Comparison of ENCODE assay signal across 1 cellular context in the genomic region with DNA sequence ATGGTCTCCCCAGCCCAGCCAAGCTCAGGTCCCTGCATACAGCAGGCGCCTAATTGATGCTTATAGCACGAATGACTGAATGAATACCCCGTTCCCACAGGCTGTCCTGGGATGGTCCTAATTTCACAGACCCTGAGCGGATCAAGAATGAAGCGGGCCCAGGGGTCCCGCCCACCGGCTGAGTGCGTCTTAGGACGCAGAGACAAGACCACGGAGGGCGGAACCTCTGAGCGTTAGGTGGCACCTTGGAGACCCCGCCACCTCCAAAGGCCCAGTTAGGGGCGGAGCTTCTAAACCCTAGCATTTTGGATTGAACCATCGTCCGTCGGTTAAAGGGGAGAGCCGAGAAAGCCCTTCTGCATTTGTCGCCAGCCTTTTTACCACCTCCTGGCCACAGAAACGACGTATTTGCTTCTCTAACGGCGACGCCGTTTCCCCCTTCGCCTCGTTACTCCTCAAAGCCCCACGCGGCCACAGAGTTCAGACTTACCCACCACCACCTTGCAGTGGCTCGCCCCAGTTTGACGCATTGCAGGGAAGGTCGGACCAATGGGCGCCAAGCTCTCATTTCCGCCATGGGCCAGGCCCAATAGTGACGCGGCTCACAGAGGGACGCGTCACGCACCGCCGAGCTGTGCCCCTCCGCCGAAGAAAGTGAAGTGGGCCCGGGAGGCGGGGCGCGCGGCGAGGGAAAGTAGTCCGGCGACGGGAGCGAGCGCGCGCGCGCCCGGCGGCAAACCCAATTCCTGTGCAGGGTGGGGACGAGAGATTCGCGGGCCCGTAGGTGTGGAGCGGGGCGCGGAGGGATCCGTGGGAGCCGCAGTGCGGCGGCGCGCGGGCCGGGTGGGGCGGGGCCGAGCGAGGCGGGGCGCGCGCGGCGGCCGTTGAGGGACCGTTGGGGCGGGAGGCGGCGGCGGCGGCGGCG.
TF ChIP-seq lines count a peak whose summit lies in the region.

No MANE protein-coding gene starts in this region.

TF ChIP-seq in GM12878, 131 proteins besides CTCF, POLR2A, EP300 and RAD21 (continued from another document):
- peak; percentile 52 for TF ChIP-seq MTA2 (IDR thresholded peaks at IDR 0.05; ENCODE audit: low read depth)
- TF ChIP-seq SMC3 (IDR thresholded peaks at IDR 0.05; ENCODE audit: borderline replicate concordance, low read length): no peak
- TF ChIP-seq FOS (IDR thresholded peaks at IDR 0.05; ENCODE audit: borderline replicate concordance, extremely low read depth, insufficient read length): peak; percentile 20
- peak; percentile 90 for TF ChIP-seq ZNF24 (IDR thresholded peaks at IDR 0.05)
- TF ChIP-seq, protein P1, sequence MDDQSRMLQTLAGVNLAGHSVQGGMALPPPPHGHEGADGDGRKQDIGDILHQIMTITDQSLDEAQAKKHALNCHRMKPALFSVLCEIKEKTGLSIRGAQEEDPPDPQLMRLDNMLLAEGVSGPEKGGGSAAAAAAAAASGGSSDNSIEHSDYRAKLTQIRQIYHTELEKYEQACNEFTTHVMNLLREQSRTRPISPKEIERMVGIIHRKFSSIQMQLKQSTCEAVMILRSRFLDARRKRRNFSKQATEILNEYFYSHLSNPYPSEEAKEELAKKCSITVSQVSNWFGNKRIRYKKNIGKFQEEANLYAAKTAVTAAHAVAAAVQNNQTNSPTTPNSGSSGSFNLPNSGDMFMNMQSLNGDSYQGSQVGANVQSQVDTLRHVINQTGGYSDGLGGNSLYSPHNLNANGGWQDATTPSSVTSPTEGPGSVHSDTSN (IDR thresholded peaks at IDR 0.05; ENCODE audit: insufficient replicate concordance, low read depth, low read length): peak; percentile 81
- TF ChIP-seq, protein P2, sequence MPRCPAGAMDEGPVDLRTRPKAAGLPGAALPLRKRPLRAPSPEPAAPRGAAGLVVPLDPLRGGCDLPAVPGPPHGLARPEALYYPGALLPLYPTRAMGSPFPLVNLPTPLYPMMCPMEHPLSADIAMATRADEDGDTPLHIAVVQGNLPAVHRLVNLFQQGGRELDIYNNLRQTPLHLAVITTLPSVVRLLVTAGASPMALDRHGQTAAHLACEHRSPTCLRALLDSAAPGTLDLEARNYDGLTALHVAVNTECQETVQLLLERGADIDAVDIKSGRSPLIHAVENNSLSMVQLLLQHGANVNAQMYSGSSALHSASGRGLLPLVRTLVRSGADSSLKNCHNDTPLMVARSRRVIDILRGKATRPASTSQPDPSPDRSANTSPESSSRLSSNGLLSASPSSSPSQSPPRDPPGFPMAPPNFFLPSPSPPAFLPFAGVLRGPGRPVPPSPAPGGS (IDR thresholded peaks at IDR 0.05; ENCODE audit: borderline replicate concordance, insufficient read depth, low read depth, low read length, poor library complexity, severe bottlenecking): peak; percentile 14
- peak; percentile 99 for TF ChIP-seq PAX5 (IDR thresholded peaks at IDR 0.05; ENCODE audit: borderline replicate concordance, low read depth, low read length)
- TF ChIP-seq WRNIP1 (IDR thresholded peaks at IDR 0.05; ENCODE audit: borderline replicate concordance, low read depth, low read length): no peak
- no peak for TF ChIP-seq HDAC2 (IDR thresholded peaks at IDR 0.05)
- peak; percentile 98 for TF ChIP-seq NBN (IDR thresholded peaks at IDR 0.05)
- peak; percentile 71; the same call in 1 of the 2 replicates for TF ChIP-seq CBX5 (IDR thresholded peaks at IDR 0.05; ENCODE audit: low read depth)
- TF ChIP-seq MXI1 (IDR thresholded peaks at IDR 0.05; ENCODE audit: low read depth, low read length): peak; percentile 67
- TF ChIP-seq, protein P3, sequence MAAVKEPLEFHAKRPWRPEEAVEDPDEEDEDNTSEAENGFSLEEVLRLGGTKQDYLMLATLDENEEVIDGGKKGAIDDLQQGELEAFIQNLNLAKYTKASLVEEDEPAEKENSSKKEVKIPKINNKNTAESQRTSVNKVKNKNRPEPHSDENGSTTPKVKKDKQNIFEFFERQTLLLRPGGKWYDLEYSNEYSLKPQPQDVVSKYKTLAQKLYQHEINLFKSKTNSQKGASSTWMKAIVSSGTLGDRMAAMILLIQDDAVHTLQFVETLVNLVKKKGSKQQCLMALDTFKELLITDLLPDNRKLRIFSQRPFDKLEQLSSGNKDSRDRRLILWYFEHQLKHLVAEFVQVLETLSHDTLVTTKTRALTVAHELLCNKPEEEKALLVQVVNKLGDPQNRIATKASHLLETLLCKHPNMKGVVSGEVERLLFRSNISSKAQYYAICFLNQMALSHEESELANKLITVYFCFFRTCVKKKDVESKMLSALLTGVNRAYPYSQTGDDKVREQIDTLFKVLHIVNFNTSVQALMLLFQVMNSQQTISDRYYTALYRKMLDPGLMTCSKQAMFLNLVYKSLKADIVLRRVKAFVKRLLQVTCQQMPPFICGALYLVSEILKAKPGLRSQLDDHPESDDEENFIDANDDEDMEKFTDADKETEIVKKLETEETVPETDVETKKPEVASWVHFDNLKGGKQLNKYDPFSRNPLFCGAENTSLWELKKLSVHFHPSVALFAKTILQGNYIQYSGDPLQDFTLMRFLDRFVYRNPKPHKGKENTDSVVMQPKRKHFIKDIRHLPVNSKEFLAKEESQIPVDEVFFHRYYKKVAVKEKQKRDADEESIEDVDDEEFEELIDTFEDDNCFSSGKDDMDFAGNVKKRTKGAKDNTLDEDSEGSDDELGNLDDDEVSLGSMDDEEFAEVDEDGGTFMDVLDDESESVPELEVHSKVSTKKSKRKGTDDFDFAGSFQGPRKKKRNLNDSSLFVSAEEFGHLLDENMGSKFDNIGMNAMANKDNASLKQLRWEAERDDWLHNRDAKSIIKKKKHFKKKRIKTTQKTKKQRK (IDR thresholded peaks at IDR 0.05; ENCODE audit: low read depth, low read length): no peak
- TF ChIP-seq SUZ12 (IDR thresholded peaks at IDR 0.05; ENCODE audit: unreplicated experiment): no peak
- TF ChIP-seq SMAD1 (IDR thresholded peaks at IDR 0.05; ENCODE audit: low read depth, partially characterized antibody): peak; percentile 50
- no peak for TF ChIP-seq KDM1A (IDR thresholded peaks at IDR 0.05; ENCODE audit: borderline replicate concordance)
- TF ChIP-seq ZNF274 (IDR thresholded peaks at IDR 0.05; ENCODE audit: insufficient read depth, insufficient read length): no peak
- peak; percentile 63; the same call in 1 of the 2 replicates for TF ChIP-seq ESRRA (IDR thresholded peaks at IDR 0.05; ENCODE audit: low read length)
- TF ChIP-seq BHLHE40 (IDR thresholded peaks at IDR 0.05; ENCODE audit: borderline replicate concordance in 1 of 2, low read depth in 2 of 2, low read length in 1 of 2): peak; percentile 98
- TF ChIP-seq EED (IDR thresholded peaks at IDR 0.05; ENCODE audit: low read depth): no peak
- TF ChIP-seq, protein P4, sequence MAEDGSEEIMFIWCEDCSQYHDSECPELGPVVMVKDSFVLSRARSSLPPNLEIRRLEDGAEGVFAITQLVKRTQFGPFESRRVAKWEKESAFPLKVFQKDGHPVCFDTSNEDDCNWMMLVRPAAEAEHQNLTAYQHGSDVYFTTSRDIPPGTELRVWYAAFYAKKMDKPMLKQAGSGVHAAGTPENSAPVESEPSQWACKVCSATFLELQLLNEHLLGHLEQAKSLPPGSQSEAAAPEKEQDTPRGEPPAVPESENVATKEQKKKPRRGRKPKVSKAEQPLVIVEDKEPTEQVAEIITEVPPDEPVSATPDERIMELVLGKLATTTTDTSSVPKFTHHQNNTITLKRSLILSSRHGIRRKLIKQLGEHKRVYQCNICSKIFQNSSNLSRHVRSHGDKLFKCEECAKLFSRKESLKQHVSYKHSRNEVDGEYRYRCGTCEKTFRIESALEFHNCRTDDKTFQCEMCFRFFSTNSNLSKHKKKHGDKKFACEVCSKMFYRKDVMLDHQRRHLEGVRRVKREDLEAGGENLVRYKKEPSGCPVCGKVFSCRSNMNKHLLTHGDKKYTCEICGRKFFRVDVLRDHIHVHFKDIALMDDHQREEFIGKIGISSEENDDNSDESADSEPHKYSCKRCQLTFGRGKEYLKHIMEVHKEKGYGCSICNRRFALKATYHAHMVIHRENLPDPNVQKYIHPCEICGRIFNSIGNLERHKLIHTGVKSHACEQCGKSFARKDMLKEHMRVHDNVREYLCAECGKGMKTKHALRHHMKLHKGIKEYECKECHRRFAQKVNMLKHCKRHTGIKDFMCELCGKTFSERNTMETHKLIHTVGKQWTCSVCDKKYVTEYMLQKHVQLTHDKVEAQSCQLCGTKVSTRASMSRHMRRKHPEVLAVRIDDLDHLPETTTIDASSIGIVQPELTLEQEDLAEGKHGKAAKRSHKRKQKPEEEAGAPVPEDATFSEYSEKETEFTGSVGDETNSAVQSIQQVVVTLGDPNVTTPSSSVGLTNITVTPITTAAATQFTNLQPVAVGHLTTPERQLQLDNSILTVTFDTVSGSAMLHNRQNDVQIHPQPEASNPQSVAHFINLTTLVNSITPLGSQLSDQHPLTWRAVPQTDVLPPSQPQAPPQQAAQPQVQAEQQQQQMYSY (CRISPR knock-in tag; IDR thresholded peaks at IDR 0.05): no peak
- TF ChIP-seq NR2C2 (IDR thresholded peaks at IDR 0.05; ENCODE audit: borderline replicate concordance, control insufficient read depth, insufficient read length, low read depth): no peak
- TF ChIP-seq SIX5 (IDR thresholded peaks at IDR 0.05; ENCODE audit: low read depth, low read length, severe bottlenecking): no peak
- TF ChIP-seq ZSCAN29 (IDR thresholded peaks at IDR 0.05): 0 out of 2 replicates have a peak, but pooled peaks have one; percentile 21
- no peak for TF ChIP-seq BCL11A (IDR thresholded peaks at IDR 0.05; ENCODE audit: low read depth, low read length)
- TF ChIP-seq POLR2AphosphoS5 (IDR thresholded peaks at IDR 0.05; ENCODE audit: low read length): peak; percentile 95
TF ChIP-seq in GM12878: peak in this region for 73.
